In genomic region chr2:67215214-67215613, GRCh38 we compare ENCODE assay signal across 9 cellular contexts.
A peak's percentile ranks its signal among the peaks of the same experiment; 100 is the strongest.
DNase-seq lines count a peak whose midpoint lies in the region; ATAC-seq and TF ChIP-seq lines count a peak whose summit lies in the region.
"Had no signal": no experiment of that assay in that cellular context is flagged by ENCODE, and none has a peak within 500 bp of the region (broad histone marks: within the 10 kb centered on the region; RNA-seq: fewer than 3 reads in every experiment).

No MANE protein-coding gene starts in this region.

- no peak overlapping the region for H2AK5ac ChIP-seq in trophoblast cell (ENCODE audit: low read length)

- H3K23ac ChIP-seq in trophoblast cell (ENCODE audit: low read length), result no peak overlapping the region

- H2AFZ ChIP-seq in trophoblast cell (ENCODE audit: insufficient read depth, low read length, poor library complexity), result no peak overlapping the region

- H3K36me3 Mint-ChIP-seq in natural killer cell, result no peaks in the 10 kb centered on the region

- ATAC-seq in esophagus mucosa (peak; percentile 72), natural killer cell (no peak), HG03521 (IDR thresholded peaks at IDR 0.05; ENCODE audit: unreplicated experiment) (no peak), GM21717 (IDR thresholded peaks at IDR 0.05; ENCODE audit: unreplicated experiment) (no peak)
- ATAC-seq: right cardiac atrium had no signal

- H3K9me3 ChIP-seq in trophoblast cell (ENCODE audit: insufficient read depth, low read depth, low read length), result no peaks in the 10 kb centered on the region

- H4K8ac ChIP-seq in trophoblast cell (ENCODE audit: low read depth, low read length), result no peak overlapping the region

- TF ChIP-seq CTCF in GM13976 (IDR thresholded peaks at IDR 0.05; ENCODE audit: borderline replicate concordance, control extremely low read depth, extremely low read depth, insufficient read depth, missing control alignments), result peak; percentile 20
- TF ChIP-seq CTCF in natural killer cell (IDR thresholded peaks at IDR 0.05), result no peak

- H3K79me1 ChIP-seq in trophoblast cell (ENCODE audit: low read length), result no peaks in the 10 kb centered on the region

- no CpG with 5 or more reads among the region's 8 CpGs for whole genome bisulfite sequencing in trophoblast cell (ENCODE audit: extremely low coverage, insufficient coverage, insufficient read length)

- no peak overlapping the region for H4K91ac ChIP-seq in trophoblast cell (ENCODE audit: low read depth, low read length)

- no peaks in the 10 kb centered on the region for H3K36me3 ChIP-seq in trophoblast cell (ENCODE audit: control insufficient read depth in 1 of 2, insufficient read depth in 2 of 2, low read length in 2 of 2)

- no peak overlapping the region for H3K4ac ChIP-seq in trophoblast cell (ENCODE audit: low read depth, low read length)

- no peak overlapping the region for H3K4me3 ChIP-seq in trophoblast cell (ENCODE audit: low read depth, low read length)

- no peak overlapping the region for H3K4me3 Mint-ChIP-seq in natural killer cell

- DNase-seq in GM13976 (ENCODE audit: low spot score), result no peak
- DNase-seq in NCI-H69 (lab: John Stamatoyannopoulos, UW), result peak; percentile 68
- peak; percentile 54 to 66 for DNase-seq in trophoblast cell
- no peak for DNase-seq in natural killer cell
- no peak for DNase-seq in GOT3 (lab: John Stamatoyannopoulos, UW)

- H4K12ac ChIP-seq in trophoblast cell (ENCODE audit: low read depth, low read length), result no peak overlapping the region

- H3K27me3 ChIP-seq in trophoblast cell (ENCODE audit: insufficient read depth, low read length), result no peaks in the 10 kb centered on the region

- H2BK12ac ChIP-seq in trophoblast cell (ENCODE audit: low read length), result no peak overlapping the region

- no peak overlapping the region for H3K4me2 ChIP-seq in trophoblast cell (ENCODE audit: low read length)

- H3K27ac ChIP-seq in trophoblast cell (ENCODE audit: low read depth, low read length), result no peak overlapping the region

- intact Hi-C loops in natural killer cell (cut with micrococcal nuclease), result no loop called here

- no peak overlapping the region for H2BK5ac ChIP-seq in trophoblast cell (ENCODE audit: low read depth, low read length, poor library complexity)

- no peak overlapping the region for H3K18ac ChIP-seq in trophoblast cell (ENCODE audit: low read length)

- H3K14ac ChIP-seq in trophoblast cell (ENCODE audit: low read length), result no peak overlapping the region

- no peak overlapping the region for H3K9ac ChIP-seq in trophoblast cell (ENCODE audit: low read length)

- no peak overlapping the region for H2BK120ac ChIP-seq in trophoblast cell (ENCODE audit: insufficient read depth, low read length, poor library complexity)

- in situ Hi-C loops in GM13976 (cut with MboI; ENCODE audit: low sequenced_read_pairs, unreplicated experiment), result no loop called here

- H3K27ac Mint-ChIP-seq in natural killer cell, result no peak overlapping the region

- H3K79me2 ChIP-seq in trophoblast cell (ENCODE audit: control insufficient read depth, insufficient read depth, low read length, poor library complexity), result no peaks in the 10 kb centered on the region

- H3K9me3 Mint-ChIP-seq in natural killer cell, result peaks cover 2% of the 10 kb centered on the region in 2 donors

- no peaks in the 10 kb centered on the region for H3K4me1 Mint-ChIP-seq in natural killer cell

- H3K27me3 Mint-ChIP-seq in natural killer cell (ENCODE audit: low read depth in 2 of 2), result peaks cover 0 to 3% of the 10 kb centered on the region in 2 donors

- H3K4me1 ChIP-seq in trophoblast cell (ENCODE audit: control insufficient read depth in 1 of 2, insufficient read depth in 2 of 2, low read length in 2 of 2), result no peaks in the 10 kb centered on the region

Comparison
In these comparisons a context has a peak if more than half of its experiments do, and no peak if none do; other contexts are left out.
1. DNase-seq: peak in NCI-H69 (single experiment) and trophoblast cell (2 of 2); none in GM13976 (single experiment), natural killer cell (single experiment) and GOT3 (single experiment).